In genomic region chr22:46296257-46297150, GRCh38 we compare ENCODE assay signal across 8 cellular contexts. TPM values are rescaled to one million over a fixed set of nuclear protein-coding genes. Genes with fewer than 3 reads are reported as not detected.
A peak's percentile ranks its signal among the peaks of the same experiment; 100 is the strongest.
DNase-seq lines count a peak whose midpoint lies in the region; ATAC-seq and TF ChIP-seq lines count a peak whose summit lies in the region.

GTSE1 (plus strand) TSS chr22:46296870; CDS start chr22:46297401, 531 bp downstream.

- H3K9me3 ChIP-seq in HUES64 (ENCODE audit: insufficient read depth, low read depth, low read length) = no peaks in the 10 kb centered on the region
- H3K9me3 ChIP-seq in OCI-LY1 (ENCODE audit: low read length) = no peaks in the 10 kb centered on the region

- peaks cover 8% of the 10 kb centered on the region for H3K79me2 ChIP-seq in OCI-LY1 (ENCODE audit: insufficient read depth, low read length)

- no peaks in the 10 kb centered on the region for H3K9me3 Mint-ChIP-seq in endothelial cell (ENCODE audit: unreplicated experiment)

- peak within 1 kb of the TSS; percentile 72 for H3K4me3 ChIP-seq in HUES64 (ENCODE audit: low read length)
- H3K4me3 ChIP-seq in OCI-LY1 (ENCODE audit: low read depth, low read length, poor library complexity, severe bottlenecking) = peak within 1 kb of the TSS; percentile 87

- H3K36me3 Mint-ChIP-seq in endothelial cell (ENCODE audit: low read depth, unreplicated experiment) = peaks cover 24% of the 10 kb centered on the region

- peak within 1 kb of the TSS; percentile 91 for H3K4me2 ChIP-seq in OCI-LY1 (ENCODE audit: low read length)

- DNase-seq in D341Med (ENCODE audit: low spot score) (peak; percentile 99), endothelial cell (ENCODE audit: low spot score) (peak; percentile 92), midbrain (lab: John Stamatoyannopoulos, UW) (peak; percentile 97)
- peak; percentile 98 for DNase-seq in activated CD8-positive, alpha-beta memory T cell treated with anti-CD3 and anti-CD28 coated beads, Interleukin-2, amount 50 U/mL, for 48 hours
- DNase-seq in stimulated activated CD8-positive, alpha-beta memory T cell treated with anti-CD3 and anti-CD28 coated beads, Interleukin-2, amount 100 ng/mL, for 1 hour (ENCODE audit: low read depth in 2 of 2) = peak; percentile 94 to 95

- peak within 1 kb of the TSS; percentile 93 for H3K4me3 Mint-ChIP-seq in endothelial cell (ENCODE audit: unreplicated experiment)

- no peaks in the 10 kb centered on the region for H4K20me1 ChIP-seq in OCI-LY1 (ENCODE audit: insufficient read depth, low read length)

- ATAC-seq in GM21447 (IDR thresholded peaks at IDR 0.05; ENCODE audit: unreplicated experiment) = peak; percentile 83

- peaks cover 13% of the 10 kb centered on the region for H3K4me1 Mint-ChIP-seq in endothelial cell (ENCODE audit: unreplicated experiment)

- no peak within 1 kb of the TSS for H2AFZ ChIP-seq in OCI-LY1 (ENCODE audit: low read length)

- peak within 1 kb of the TSS; percentile 78 for H3K9ac ChIP-seq in HUES64 (ENCODE audit: low read depth, low read length)
- H3K9ac ChIP-seq in OCI-LY1 (ENCODE audit: low read length) = peak within 1 kb of the TSS; percentile 86

- under 1% methylated on average over 76 of the region's 76 CpGs for WGBS in HUES64

- H3K27ac ChIP-seq in HUES64 (ENCODE audit: low read depth, low read length) = peak within 1 kb of the TSS; percentile 65
- peak within 1 kb of the TSS; percentile 72 for H3K27ac ChIP-seq in OCI-LY1 (ENCODE audit: low read depth, low read length, poor library complexity, severe bottlenecking)

- no peaks in the 10 kb centered on the region for H3F3A ChIP-seq in OCI-LY1 (ENCODE audit: insufficient read depth, low read length)

- H3K4me1 ChIP-seq in HUES64 (ENCODE audit: insufficient read depth, low read length) (no peaks in the 10 kb centered on the region), OCI-LY1 (ENCODE audit: insufficient read depth, low read length, severe bottlenecking) (peaks cover 45% of the 10 kb centered on the region)

- H3K27ac Mint-ChIP-seq in endothelial cell (ENCODE audit: unreplicated experiment) = peak within 1 kb of the TSS; percentile 2

- H3K9me2 ChIP-seq in OCI-LY1 (ENCODE audit: low read depth, low read length) = no peaks in the 10 kb centered on the region

- no peaks in the 10 kb centered on the region for H3K27me3 ChIP-seq in HUES64 (ENCODE audit: insufficient read depth, low read length)
- H3K27me3 ChIP-seq in OCI-LY1 (ENCODE audit: insufficient read depth, low read length) = no peaks in the 10 kb centered on the region

- TF ChIP-seq CTCF in OCI-LY1 (IDR thresholded peaks at IDR 0.05; ENCODE audit: low read length) (peak; percentile 29; the same call in 1 of the 2 replicates), endothelial cell (IDR thresholded peaks at IDR 0.05; ENCODE audit: unreplicated experiment) (no peak)

- peaks cover 42% of the 10 kb centered on the region for H3K36me3 ChIP-seq in HUES64 (ENCODE audit: insufficient read depth, low read length)
- peaks cover 30% of the 10 kb centered on the region for H3K36me3 ChIP-seq in OCI-LY1 (ENCODE audit: insufficient read depth, low read length)

- peaks cover 5% of the 10 kb centered on the region for H3K27me3 Mint-ChIP-seq in endothelial cell (ENCODE audit: unreplicated experiment)

RNA-seq across cellular contexts. Expression of gene GTSE1, which starts in this region (rescaled TPM):
- 26.3 TPM for polyA plus RNA-seq in HUES64 (2013, experiment 1 of 2)
- polyA plus RNA-seq in HUES64 (2013, experiment 2 of 2) = 27.1 TPM
- 8.2 TPM for total RNA-seq in endothelial cell (ENCODE audit: unreplicated experiment)

Comparison
In these comparisons a context has a peak if more than half of its experiments do, and no peak if none do; other contexts are left out.
1. Peak in every context shown above with its lines: DNase-seq, ATAC-seq, H3K4me3 ChIP-seq and H3K27ac ChIP-seq.